Comparison of ENCODE assay signal across 18 cellular contexts in the genomic region with DNA sequence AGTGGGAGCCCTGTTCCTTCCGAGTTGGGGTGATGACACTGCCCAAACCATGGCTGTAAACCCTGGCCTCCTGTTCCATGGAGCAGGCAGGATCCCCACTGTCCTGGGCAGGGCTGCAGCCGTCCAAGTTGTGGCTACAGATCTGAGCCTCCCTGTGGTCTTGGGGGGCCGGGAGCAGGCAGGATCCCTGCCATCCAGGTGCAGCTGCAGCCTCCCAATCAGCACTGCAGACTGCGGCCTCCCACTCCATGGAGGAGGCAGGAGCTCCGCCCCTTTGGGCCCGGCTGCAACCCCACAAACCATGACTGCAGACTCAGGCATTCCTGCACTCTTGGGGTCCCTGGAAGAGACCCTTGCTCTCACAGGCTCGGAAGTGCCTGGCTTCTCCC.
"Had no signal": no experiment of that assay in that cellular context is flagged by ENCODE, and none has a peak within 500 bp of the region (broad histone marks: within the 10 kb centered on the region; RNA-seq: fewer than 3 reads in every experiment).

No MANE protein-coding gene starts in this region.

- ATAC-seq: activated T-helper 17 cell treated with anti-CD3 and anti-CD28 coated beads, Interleukin-2, amount 50 U/mL, for 72 hours; esophagus mucosa; pancreas had no signal

- H3K9me3 ChIP-seq: lower lobe of right lung, pancreas had no signal

- H3K4me3 ChIP-seq: lower lobe of right lung, pancreas, SK-N-MC, skin epidermis had no signal

- H3K27ac ChIP-seq: lower lobe of right lung, pancreas, SK-N-MC, skin epidermis had no signal

- DNase-seq: activated CD4-positive, alpha-beta T cell treated with anti-CD3 and anti-CD28 coated beads, Interleukin-2, amount 50 U/mL, for 4 hours; activated CD4-positive, CD25-positive, alpha-beta regulatory T cell treated with anti-CD3 and anti-CD28 coated beads, Interleukin-2, amount 50 U/mL, for 72 hours; activated naive CD4-positive, alpha-beta T cell treated with anti-CD3 and anti-CD28 coated beads, Interleukin-2, amount 10 ng/mL, durations not matched to agents 7 days and 5 days; activated T-cell treated with anti-CD3 and anti-CD28 coated beads for 4 hours; hypothalamus; kidney glomerular epithelial cell; lower lobe of right lung; stimulated activated CD4-positive, alpha-beta T cell treated with anti-CD3 and anti-CD28 coated beads, Interleukin-4, amount 100 ng/mL, for 24 hours; T-helper 1 cell; T1000 had no signal

- H3K4me1 ChIP-seq: lower lobe of right lung, pancreas had no signal

- H3K36me3 ChIP-seq: lower lobe of right lung, pancreas had no signal

- H3K27me3 ChIP-seq: pancreas had no signal

- FAIRE-seq: astrocyte, bronchial epithelial cell, endometrium, pancreas had no signal
